Comparison of ENCODE assay signal across 13 cellular contexts in the genomic region with DNA sequence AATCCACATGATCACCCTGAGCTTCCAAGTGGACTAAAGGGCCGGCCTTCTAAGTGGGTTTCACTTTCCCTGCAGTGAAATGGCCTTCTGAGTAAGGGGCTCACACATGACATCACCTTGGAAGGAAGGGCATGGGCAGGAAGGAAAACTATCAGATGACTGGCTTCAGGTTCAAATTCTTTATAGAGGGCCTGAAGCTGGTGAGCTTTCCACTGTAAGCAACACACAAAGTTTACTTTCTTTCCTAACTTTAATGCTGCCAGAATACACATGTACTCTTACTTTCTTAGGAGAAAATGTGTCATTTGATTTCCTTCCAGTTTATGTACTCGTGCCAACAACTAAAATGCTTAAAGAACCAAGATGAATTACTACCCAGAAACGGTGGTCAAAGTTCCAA.
A peak's percentile ranks its signal among the peaks of the same experiment; 100 is the strongest.
DNase-seq lines count a peak whose midpoint lies in the region; ATAC-seq and TF ChIP-seq lines count a peak whose summit lies in the region.
"Had no signal": no experiment of that assay in that cellular context is flagged by ENCODE, and none has a peak within 500 bp of the region (broad histone marks: within the 10 kb centered on the region; RNA-seq: fewer than 3 reads in every experiment).

No MANE protein-coding gene starts in this region.

- ATAC-seq in activated naive CD8-positive, alpha-beta T cell treated with anti-CD3 and anti-CD28 coated beads, Interleukin-2, amount 50 U/mL, for 24 hours = no peak
- ATAC-seq in HG03521 (IDR thresholded peaks at IDR 0.05; ENCODE audit: unreplicated experiment) = no peak

- H3K4me1 ChIP-seq in stomach = peaks cover 36 to 99% (median 74%) of the 10 kb centered on the region in 4 donors
- H3K4me1 ChIP-seq: neural progenitor cell had no signal

- peaks cover 70% of the 10 kb centered on the region for H3K36me3 Mint-ChIP-seq in activated CD4-positive, alpha-beta T cell treated with anti-CD3 and anti-CD28 coated beads, Interleukin-2, amount 10 ng/mL, durations not matched to agents 24 days and 14 days (ENCODE audit: low read depth)
- H3K36me3 Mint-ChIP-seq in activated naive CD8-positive, alpha-beta T cell treated with anti-CD3 and anti-CD28 coated beads, Interleukin-2, amount 50 U/mL, for 24 hours (ENCODE audit: low read depth) = peaks cover 84% of the 10 kb centered on the region

- no peak for TF ChIP-seq CTCF in stomach (IDR thresholded peaks at IDR 0.05)

- H3K9me3 Mint-ChIP-seq in activated CD4-positive, alpha-beta T cell treated with anti-CD3 and anti-CD28 coated beads, Interleukin-2, amount 10 ng/mL, durations not matched to agents 24 days and 14 days = no peaks in the 10 kb centered on the region
- H3K9me3 Mint-ChIP-seq in activated naive CD8-positive, alpha-beta T cell treated with anti-CD3 and anti-CD28 coated beads, Interleukin-2, amount 50 U/mL, for 24 hours = no peaks in the 10 kb centered on the region
- H3K9me3 Mint-ChIP-seq: neural progenitor cell had no signal

- intact Hi-C loops in activated CD4-positive, alpha-beta T cell treated with anti-CD3 and anti-CD28 coated beads, Interleukin-2, amount 10 ng/mL, durations not matched to agents 24 days and 14 days (cut with micrococcal nuclease) = no loop called here
- intact Hi-C loops in stomach (cut with DNase I; ENCODE audit: low total_unique reads) = no loop called here

- H3K4me3 ChIP-seq in stomach = no peak overlapping the region
- H3K4me3 ChIP-seq: HAP-1, neural progenitor cell had no signal

- peak overlapping the region; percentile 54 to 84 (median 71) for H3K27ac ChIP-seq in stomach
- H3K27ac ChIP-seq: neural progenitor cell had no signal

- DNase-seq in activated CD4-positive, alpha-beta T cell treated with anti-CD3 and anti-CD28 coated beads, Interleukin-2, amount 10 ng/mL, durations not matched to agents 24 days and 14 days = no peak
- no peak for DNase-seq in activated CD4-positive, alpha-beta T cell treated with anti-CD3 and anti-CD28 coated beads, Interleukin-2, amount 50 U/mL, for 4 hours
- DNase-seq in activated naive CD8-positive, alpha-beta T cell treated with anti-CD3 and anti-CD28 coated beads, Interleukin-2, amount 50 U/mL, for 24 hours = no peak
- DNase-seq in iris pigment epithelial cell (ENCODE audit: low read depth) (peak; percentile 49), stomach (no peak), iPS-NIHi7 (ENCODE audit: extremely low spot score) (no peak), NCI-H1694 treated with DMSO at 0.1 percent for 48 hours (lab: John Stamatoyannopoulos, UW) (no peak)
- DNase-seq: activated CD4-positive, alpha-beta T cell treated with anti-CD3 and anti-CD28 coated beads for 4 hours; amygdala; stimulated activated naive CD4-positive, alpha-beta T cell had no signal

- H3K4me1 Mint-ChIP-seq in activated CD4-positive, alpha-beta T cell treated with anti-CD3 and anti-CD28 coated beads, Interleukin-2, amount 10 ng/mL, durations not matched to agents 24 days and 14 days = peaks cover 60% of the 10 kb centered on the region
- H3K4me1 Mint-ChIP-seq in activated naive CD8-positive, alpha-beta T cell treated with anti-CD3 and anti-CD28 coated beads, Interleukin-2, amount 50 U/mL, for 24 hours = peaks cover 98% of the 10 kb centered on the region

- no peak overlapping the region for H3K4me3 Mint-ChIP-seq in activated CD4-positive, alpha-beta T cell treated with anti-CD3 and anti-CD28 coated beads, Interleukin-2, amount 10 ng/mL, durations not matched to agents 24 days and 14 days
- peak overlapping the region; percentile 8 for H3K4me3 Mint-ChIP-seq in activated naive CD8-positive, alpha-beta T cell treated with anti-CD3 and anti-CD28 coated beads, Interleukin-2, amount 50 U/mL, for 24 hours
- H3K4me3 Mint-ChIP-seq: neural progenitor cell had no signal

- H3K27me3 Mint-ChIP-seq in activated CD4-positive, alpha-beta T cell treated with anti-CD3 and anti-CD28 coated beads, Interleukin-2, amount 10 ng/mL, durations not matched to agents 24 days and 14 days = no peaks in the 10 kb centered on the region
- H3K27me3 Mint-ChIP-seq in activated naive CD8-positive, alpha-beta T cell treated with anti-CD3 and anti-CD28 coated beads, Interleukin-2, amount 50 U/mL, for 24 hours = no peaks in the 10 kb centered on the region

- no peak for TF ChIP-seq POLR2A in stomach (IDR thresholded peaks at IDR 0.05)

- H3K27me3 ChIP-seq in stomach = no peaks in the 10 kb centered on the region
- H3K27me3 ChIP-seq: neural progenitor cell had no signal

- no peaks in the 10 kb centered on the region for H3K9me3 ChIP-seq in stomach
- H3K9me3 ChIP-seq: HAP-1 had no signal

- peaks cover 10 to 44% (median 22%) of the 10 kb centered on the region in 4 donors for H3K36me3 ChIP-seq in stomach
- H3K36me3 ChIP-seq: neural progenitor cell had no signal

- peak overlapping the region; percentile 6 for H3K27ac Mint-ChIP-seq in activated CD4-positive, alpha-beta T cell treated with anti-CD3 and anti-CD28 coated beads, Interleukin-2, amount 10 ng/mL, durations not matched to agents 24 days and 14 days
- H3K27ac Mint-ChIP-seq in activated naive CD8-positive, alpha-beta T cell treated with anti-CD3 and anti-CD28 coated beads, Interleukin-2, amount 50 U/mL, for 24 hours = peak overlapping the region; percentile 91
- H3K27ac Mint-ChIP-seq: neural progenitor cell had no signal

- TF ChIP-seq EP300 in stomach (IDR thresholded peaks at IDR 0.05) = no peak

- WGBS in stomach, 5 donors = 15 to 25% (median 16%) methylated on average over 3 of the region's 3 CpGs
